Comparison of ENCODE assay signal across 1 cellular context in the genomic region with DNA sequence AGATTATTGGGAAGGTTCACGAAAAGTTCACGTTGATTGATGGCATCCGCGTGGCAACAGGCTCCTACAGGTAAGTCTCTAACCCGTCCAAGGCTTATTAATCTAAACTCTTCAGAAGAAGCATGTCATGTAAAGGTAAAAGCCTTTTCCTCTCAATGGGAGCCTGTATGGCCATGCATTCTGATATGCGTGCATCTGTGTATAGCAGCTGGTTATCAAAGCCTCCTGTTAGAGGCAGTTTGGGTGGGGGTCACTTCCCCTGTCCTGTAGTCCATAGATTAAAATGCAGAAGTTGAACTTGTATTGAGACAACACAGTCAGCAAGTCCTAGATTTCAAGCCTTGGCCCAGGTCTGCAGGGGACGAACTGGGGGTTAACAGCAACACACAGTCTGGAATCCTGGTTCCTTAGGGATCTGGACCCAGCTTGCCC.
A peak's percentile ranks its signal among the peaks of the same experiment; 100 is the strongest.
TF ChIP-seq lines count a peak whose summit lies in the region.

No MANE protein-coding gene starts in this region.

TF ChIP-seq in K562, 482 proteins besides CTCF, POLR2A, EP300 and RAD21 (continued from another document and continues in another):
- TF ChIP-seq, protein P1, sequence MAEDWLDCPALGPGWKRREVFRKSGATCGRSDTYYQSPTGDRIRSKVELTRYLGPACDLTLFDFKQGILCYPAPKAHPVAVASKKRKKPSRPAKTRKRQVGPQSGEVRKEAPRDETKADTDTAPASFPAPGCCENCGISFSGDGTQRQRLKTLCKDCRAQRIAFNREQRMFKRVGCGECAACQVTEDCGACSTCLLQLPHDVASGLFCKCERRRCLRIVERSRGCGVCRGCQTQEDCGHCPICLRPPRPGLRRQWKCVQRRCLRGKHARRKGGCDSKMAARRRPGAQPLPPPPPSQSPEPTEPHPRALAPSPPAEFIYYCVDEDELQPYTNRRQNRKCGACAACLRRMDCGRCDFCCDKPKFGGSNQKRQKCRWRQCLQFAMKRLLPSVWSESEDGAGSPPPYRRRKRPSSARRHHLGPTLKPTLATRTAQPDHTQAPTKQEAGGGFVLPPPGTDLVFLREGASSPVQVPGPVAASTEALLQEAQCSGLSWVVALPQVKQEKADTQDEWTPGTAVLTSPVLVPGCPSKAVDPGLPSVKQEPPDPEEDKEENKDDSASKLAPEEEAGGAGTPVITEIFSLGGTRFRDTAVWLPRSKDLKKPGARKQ (CRISPR knock-in tag; IDR thresholded peaks at IDR 0.05), result no peak
- TF ChIP-seq, protein P2, sequence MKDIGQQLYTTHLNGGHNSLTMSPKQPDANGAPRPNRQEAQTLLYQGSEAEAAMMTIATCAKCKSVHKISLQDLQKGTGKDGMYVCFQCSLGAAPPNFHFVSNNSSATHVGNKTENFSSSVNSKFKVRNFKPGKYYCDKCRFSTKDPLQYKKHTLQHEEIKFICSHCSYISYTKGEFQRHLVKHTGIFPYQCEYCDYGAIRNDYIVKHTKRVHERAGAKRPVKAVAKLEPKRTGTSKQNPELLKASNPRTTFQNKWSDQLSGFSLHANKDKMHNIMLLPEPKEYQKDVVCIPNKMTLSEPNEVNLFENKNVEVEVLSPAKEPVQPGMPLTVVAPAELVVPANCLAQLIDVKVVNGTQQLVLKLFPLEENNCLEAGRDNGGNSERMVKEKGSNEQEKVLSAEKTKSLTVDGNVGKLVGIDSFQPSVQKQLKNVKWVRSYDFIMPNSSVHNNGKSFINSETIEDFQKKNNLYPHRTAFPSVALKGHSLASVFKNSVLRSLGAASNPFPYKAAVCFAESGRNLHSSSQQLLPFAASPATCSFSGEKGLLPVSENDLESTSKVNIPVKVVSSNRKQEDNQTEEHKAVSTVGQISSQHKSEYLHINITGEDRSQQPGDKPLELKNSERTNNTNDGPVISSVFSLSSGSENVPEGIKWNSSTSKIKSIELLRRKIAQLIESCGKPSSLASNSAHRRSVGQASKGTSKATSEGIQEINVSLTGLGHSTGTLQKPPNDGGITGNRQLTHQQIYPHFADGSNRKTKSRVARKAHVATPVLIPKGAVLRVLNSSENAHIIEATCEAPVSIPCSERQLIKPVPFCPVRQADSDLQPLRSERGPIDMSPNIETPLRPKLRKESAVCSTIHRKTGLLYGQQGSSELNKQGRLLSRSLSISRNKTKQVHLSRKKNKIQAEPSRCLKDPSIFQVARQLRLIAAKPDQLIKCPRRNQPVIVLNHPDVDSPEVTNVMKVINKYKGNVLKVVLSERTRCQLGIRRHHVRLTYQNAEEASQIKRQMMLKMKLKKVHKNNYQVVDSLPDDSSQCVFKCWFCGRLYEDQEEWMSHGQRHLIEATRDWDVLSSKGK (CRISPR knock-in tag; IDR thresholded peaks at IDR 0.05), result no peak
- no peak for TF ChIP-seq SREBF2 (CRISPR knock-in tag; IDR thresholded peaks at IDR 0.05)
- TF ChIP-seq ZNF436 (CRISPR knock-in tag; IDR thresholded peaks at IDR 0.05), result no peak
- TF ChIP-seq, protein P3, sequence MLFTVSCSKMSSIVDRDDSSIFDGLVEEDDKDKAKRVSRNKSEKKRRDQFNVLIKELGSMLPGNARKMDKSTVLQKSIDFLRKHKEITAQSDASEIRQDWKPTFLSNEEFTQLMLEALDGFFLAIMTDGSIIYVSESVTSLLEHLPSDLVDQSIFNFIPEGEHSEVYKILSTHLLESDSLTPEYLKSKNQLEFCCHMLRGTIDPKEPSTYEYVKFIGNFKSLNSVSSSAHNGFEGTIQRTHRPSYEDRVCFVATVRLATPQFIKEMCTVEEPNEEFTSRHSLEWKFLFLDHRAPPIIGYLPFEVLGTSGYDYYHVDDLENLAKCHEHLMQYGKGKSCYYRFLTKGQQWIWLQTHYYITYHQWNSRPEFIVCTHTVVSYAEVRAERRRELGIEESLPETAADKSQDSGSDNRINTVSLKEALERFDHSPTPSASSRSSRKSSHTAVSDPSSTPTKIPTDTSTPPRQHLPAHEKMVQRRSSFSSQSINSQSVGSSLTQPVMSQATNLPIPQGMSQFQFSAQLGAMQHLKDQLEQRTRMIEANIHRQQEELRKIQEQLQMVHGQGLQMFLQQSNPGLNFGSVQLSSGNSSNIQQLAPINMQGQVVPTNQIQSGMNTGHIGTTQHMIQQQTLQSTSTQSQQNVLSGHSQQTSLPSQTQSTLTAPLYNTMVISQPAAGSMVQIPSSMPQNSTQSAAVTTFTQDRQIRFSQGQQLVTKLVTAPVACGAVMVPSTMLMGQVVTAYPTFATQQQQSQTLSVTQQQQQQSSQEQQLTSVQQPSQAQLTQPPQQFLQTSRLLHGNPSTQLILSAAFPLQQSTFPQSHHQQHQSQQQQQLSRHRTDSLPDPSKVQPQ (CRISPR knock-in tag; IDR thresholded peaks at IDR 0.05; ENCODE audit: borderline replicate concordance), result no peak
- no peak for TF ChIP-seq E2F3 (CRISPR knock-in tag; IDR thresholded peaks at IDR 0.05)
- TF ChIP-seq HNRNPH1 (optimal IDR thresholded peaks at IDR 0.05; ENCODE audit: low read depth, low read length), result no peak
- no peak for TF ChIP-seq ZFP30 (CRISPR knock-in tag; IDR thresholded peaks at IDR 0.05; ENCODE audit: borderline replicate concordance)
- no peak for TF ChIP-seq ZNF384 (IDR thresholded peaks at IDR 0.05; ENCODE audit: low read depth, low read length)
- TF ChIP-seq MEF2A (IDR thresholded peaks at IDR 0.05; ENCODE audit: control insufficient read depth, low read depth, low read length), result no peak
- no peak for TF ChIP-seq ZC3H8 (IDR thresholded peaks at IDR 0.05)
- TF ChIP-seq THRAP3 (IDR thresholded peaks at IDR 0.05; ENCODE audit: borderline replicate concordance), result no peak
- TF ChIP-seq, protein P4, sequence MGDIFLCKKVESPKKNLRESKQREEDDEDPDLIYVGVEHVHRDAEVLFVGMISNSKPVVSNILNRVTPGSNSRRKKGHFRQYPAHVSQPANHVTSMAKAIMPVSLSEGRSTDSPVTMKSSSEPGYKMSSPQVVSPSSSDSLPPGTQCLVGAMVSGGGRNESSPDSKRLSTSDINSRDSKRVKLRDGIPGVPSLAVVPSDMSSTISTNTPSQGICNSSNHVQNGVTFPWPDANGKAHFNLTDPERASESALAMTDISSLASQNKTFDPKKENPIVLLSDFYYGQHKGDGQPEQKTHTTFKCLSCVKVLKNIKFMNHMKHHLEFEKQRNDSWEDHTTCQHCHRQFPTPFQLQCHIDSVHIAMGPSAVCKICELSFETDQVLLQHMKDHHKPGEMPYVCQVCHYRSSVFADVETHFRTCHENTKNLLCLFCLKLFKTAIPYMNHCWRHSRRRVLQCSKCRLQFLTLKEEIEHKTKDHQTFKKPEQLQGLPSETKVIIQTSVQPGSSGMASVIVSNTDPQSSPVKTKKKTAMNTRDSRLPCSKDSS (IDR thresholded peaks at IDR 0.05; ENCODE audit: low read depth, partially characterized antibody), result no peak
- TF ChIP-seq, protein P5, sequence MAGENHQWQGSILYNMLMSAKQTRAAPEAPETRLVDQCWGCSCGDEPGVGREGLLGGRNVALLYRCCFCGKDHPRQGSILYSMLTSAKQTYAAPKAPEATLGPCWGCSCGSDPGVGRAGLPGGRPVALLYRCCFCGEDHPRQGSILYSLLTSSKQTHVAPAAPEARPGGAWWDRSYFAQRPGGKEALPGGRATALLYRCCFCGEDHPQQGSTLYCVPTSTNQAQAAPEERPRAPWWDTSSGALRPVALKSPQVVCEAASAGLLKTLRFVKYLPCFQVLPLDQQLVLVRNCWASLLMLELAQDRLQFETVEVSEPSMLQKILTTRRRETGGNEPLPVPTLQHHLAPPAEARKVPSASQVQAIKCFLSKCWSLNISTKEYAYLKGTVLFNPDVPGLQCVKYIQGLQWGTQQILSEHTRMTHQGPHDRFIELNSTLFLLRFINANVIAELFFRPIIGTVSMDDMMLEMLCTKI (IDR thresholded peaks at IDR 0.05; ENCODE audit: partially characterized antibody), result no peak
- TF ChIP-seq ZNF124 (CRISPR knock-in tag; IDR thresholded peaks at IDR 0.05), result no peak
- TF ChIP-seq SMAD4 (CRISPR knock-in tag; conservative IDR thresholded peaks at IDR 0.05), result peak; percentile 98
- no peak for TF ChIP-seq ZNF324 (CRISPR knock-in tag; IDR thresholded peaks at IDR 0.05)
- TF ChIP-seq MBD2 (IDR thresholded peaks at IDR 0.05; ENCODE audit: borderline replicate concordance, low read depth), result peak; percentile 85
- no peak for TF ChIP-seq GABPB2 (CRISPR knock-in tag; conservative IDR thresholded peaks at IDR 0.05)
- TF ChIP-seq BCOR (IDR thresholded peaks at IDR 0.05), result peak; percentile 78; the same call in 1 of the 2 replicates
- peak; percentile 96 for TF ChIP-seq CCNT2 (IDR thresholded peaks at IDR 0.05; ENCODE audit: borderline replicate concordance, extremely low read depth, insufficient read length, low read depth, low read length)
- TF ChIP-seq GTF2E2 (tag; IDR thresholded peaks at IDR 0.05), result no peak
- peak; percentile 95; the same call in 1 of the 2 replicates for TF ChIP-seq EZH2 (IDR thresholded peaks at IDR 0.05; ENCODE audit: borderline replicate concordance, low read depth, low read length)
- TF ChIP-seq, protein P6, sequence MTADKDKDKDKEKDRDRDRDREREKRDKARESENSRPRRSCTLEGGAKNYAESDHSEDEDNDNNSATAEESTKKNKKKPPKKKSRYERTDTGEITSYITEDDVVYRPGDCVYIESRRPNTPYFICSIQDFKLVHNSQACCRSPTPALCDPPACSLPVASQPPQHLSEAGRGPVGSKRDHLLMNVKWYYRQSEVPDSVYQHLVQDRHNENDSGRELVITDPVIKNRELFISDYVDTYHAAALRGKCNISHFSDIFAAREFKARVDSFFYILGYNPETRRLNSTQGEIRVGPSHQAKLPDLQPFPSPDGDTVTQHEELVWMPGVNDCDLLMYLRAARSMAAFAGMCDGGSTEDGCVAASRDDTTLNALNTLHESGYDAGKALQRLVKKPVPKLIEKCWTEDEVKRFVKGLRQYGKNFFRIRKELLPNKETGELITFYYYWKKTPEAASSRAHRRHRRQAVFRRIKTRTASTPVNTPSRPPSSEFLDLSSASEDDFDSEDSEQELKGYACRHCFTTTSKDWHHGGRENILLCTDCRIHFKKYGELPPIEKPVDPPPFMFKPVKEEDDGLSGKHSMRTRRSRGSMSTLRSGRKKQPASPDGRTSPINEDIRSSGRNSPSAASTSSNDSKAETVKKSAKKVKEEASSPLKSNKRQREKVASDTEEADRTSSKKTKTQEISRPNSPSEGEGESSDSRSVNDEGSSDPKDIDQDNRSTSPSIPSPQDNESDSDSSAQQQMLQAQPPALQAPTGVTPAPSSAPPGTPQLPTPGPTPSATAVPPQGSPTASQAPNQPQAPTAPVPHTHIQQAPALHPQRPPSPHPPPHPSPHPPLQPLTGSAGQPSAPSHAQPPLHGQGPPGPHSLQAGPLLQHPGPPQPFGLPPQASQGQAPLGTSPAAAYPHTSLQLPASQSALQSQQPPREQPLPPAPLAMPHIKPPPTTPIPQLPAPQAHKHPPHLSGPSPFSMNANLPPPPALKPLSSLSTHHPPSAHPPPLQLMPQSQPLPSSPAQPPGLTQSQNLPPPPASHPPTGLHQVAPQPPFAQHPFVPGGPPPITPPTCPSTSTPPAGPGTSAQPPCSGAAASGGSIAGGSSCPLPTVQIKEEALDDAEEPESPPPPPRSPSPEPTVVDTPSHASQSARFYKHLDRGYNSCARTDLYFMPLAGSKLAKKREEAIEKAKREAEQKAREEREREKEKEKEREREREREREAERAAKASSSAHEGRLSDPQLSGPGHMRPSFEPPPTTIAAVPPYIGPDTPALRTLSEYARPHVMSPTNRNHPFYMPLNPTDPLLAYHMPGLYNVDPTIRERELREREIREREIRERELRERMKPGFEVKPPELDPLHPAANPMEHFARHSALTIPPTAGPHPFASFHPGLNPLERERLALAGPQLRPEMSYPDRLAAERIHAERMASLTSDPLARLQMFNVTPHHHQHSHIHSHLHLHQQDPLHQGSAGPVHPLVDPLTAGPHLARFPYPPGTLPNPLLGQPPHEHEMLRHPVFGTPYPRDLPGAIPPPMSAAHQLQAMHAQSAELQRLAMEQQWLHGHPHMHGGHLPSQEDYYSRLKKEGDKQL (CRISPR knock-in tag; IDR thresholded peaks at IDR 0.05; ENCODE audit: borderline replicate concordance), result peak; percentile 42; the same call in 1 of the 2 replicates
- peak; percentile 49 for TF ChIP-seq TAF9B (IDR thresholded peaks at IDR 0.05; ENCODE audit: partially characterized antibody)
- TF ChIP-seq ELF2 (CRISPR knock-in tag; IDR thresholded peaks at IDR 0.05), result no peak
- TF ChIP-seq FOXJ3 (CRISPR knock-in tag; IDR thresholded peaks at IDR 0.05), result no peak
- TF ChIP-seq ZNF707 (CRISPR knock-in tag; conservative IDR thresholded peaks at IDR 0.05), result no peak
- TF ChIP-seq ETV5 (CRISPR knock-in tag; IDR thresholded peaks at IDR 0.05; ENCODE audit: low read depth), result peak; percentile 94
- no peak for TF ChIP-seq BMI1 (IDR thresholded peaks at IDR 0.05; ENCODE audit: low read length)
- TF ChIP-seq TOE1 (IDR thresholded peaks at IDR 0.05; ENCODE audit: borderline replicate concordance), result no peak
- no peak for TF ChIP-seq TOE1 (CRISPR knock-in tag; IDR thresholded peaks at IDR 0.05; ENCODE audit: borderline replicate concordance, low read depth)
- TF ChIP-seq ZNF583 (CRISPR knock-in tag; IDR thresholded peaks at IDR 0.05), result no peak
- TF ChIP-seq, protein P7, sequence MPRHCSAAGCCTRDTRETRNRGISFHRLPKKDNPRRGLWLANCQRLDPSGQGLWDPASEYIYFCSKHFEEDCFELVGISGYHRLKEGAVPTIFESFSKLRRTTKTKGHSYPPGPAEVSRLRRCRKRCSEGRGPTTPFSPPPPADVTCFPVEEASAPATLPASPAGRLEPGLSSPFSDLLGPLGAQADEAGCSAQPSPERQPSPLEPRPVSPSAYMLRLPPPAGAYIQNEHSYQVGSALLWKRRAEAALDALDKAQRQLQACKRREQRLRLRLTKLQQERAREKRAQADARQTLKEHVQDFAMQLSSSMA (CRISPR knock-in tag; IDR thresholded peaks at IDR 0.05), result no peak
- no peak; the same call in 1 of the 2 replicates for TF ChIP-seq GATAD2A (IDR thresholded peaks at IDR 0.05)
